Comparison of ENCODE assay signal across 16 cellular contexts in the genomic region with DNA sequence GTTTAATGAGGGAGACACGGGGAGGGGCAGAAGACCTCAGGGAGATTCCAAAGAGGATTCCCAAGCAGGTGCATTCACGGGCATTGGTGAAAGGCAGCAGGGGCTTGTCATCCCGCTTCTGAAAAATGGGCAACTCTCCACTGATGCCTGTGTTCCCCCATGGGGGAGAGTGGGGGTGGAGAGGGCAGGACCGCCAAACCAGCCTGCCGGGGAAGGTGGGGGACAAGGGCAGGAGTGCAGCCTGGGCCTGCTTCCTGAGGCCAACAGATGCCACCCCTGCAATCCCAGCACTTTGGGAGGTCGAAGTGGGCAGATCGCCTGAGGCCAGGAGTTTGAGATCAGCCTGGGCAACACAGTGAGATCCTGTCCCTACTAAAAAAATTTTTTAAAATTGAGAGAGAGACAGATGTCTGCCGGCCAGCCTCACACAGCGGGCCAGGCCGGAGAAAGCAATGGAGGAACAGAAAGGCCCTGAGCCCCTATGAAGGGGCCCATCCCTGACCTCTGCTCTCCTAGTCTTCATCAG. TPM values are rescaled to one million over a fixed set of nuclear protein-coding genes. Genes with fewer than 3 reads are reported as not detected.
A peak's percentile ranks its signal among the peaks of the same experiment; 100 is the strongest.
DNase-seq lines count a peak whose midpoint lies in the region; ATAC-seq and TF ChIP-seq lines count a peak whose summit lies in the region.
"Had no signal": no experiment of that assay in that cellular context is flagged by ENCODE, and none has a peak within 500 bp of the region (broad histone marks: within the 10 kb centered on the region; RNA-seq: fewer than 3 reads in every experiment).

No MANE protein-coding gene starts in this region.

- DNase-seq in stimulated activated naive CD8-positive, alpha-beta T cell treated with anti-CD3 and anti-CD28 coated beads, Interleukin-15, amount 100 ng/mL, for 72 hours = no peak
- DNase-seq in stimulated activated naive CD8-positive, alpha-beta T cell treated with anti-CD3 and anti-CD28 coated beads, Interleukin-15, Interleukin-2, amounts not matched to agents 100 U/mL and 50 U/mL, for 24 hours = no peak
- peak; percentile 49 for DNase-seq in sciatic nerve (ENCODE audit: low spot score)
- DNase-seq in aorta = no peak
- DNase-seq in WERI-Rb-1 = no peak
- DNase-seq in SW 1271 (lab: John Stamatoyannopoulos, UW) = no peak
- no peak for DNase-seq in nephron progenitor cell
- DNase-seq: 8988T; CD8-positive, alpha-beta T cell; GM23248; KG1; NCI-H1417 treated with DMSO at 0.1 percent for 48 hours; NCI-H1930; NCI-H774 had no signal

- TF ChIP-seq POLR2A in gastroesophageal sphincter (IDR thresholded peaks at IDR 0.05) = no peak

- H3K27ac ChIP-seq in gastroesophageal sphincter (peak overlapping the region in 3 of 4 donors; percentile 76 to 83 (median 77)), aorta (ENCODE audit: low read depth in 1 of 2, low read length in 2 of 2) (peak overlapping the region; percentile 45 to 86), WERI-Rb-1 (no peak overlapping the region)
- H3K27ac ChIP-seq: BLaER1, GM23248 had no signal

- peak overlapping the region; percentile 13 to 54 for H3K4me3 Mint-ChIP-seq in stimulated activated naive CD8-positive, alpha-beta T cell treated with anti-CD3 and anti-CD28 coated beads, Interleukin-15, amount 100 ng/mL, for 72 hours
- H3K4me3 Mint-ChIP-seq in nephron progenitor cell = no peak overlapping the region
- H3K4me3 Mint-ChIP-seq: CD8-positive, alpha-beta T cell had no signal

- no peaks in the 10 kb centered on the region for H3K36me3 ChIP-seq in gastroesophageal sphincter
- no peaks in the 10 kb centered on the region for H3K36me3 ChIP-seq in aorta (ENCODE audit: control insufficient read depth in 1 of 2, insufficient read depth in 2 of 2, low read length in 1 of 2)
- no peaks in the 10 kb centered on the region for H3K36me3 ChIP-seq in WERI-Rb-1
- H3K36me3 ChIP-seq: BLaER1 had no signal

- peaks cover 64% of the 10 kb centered on the region for H3K4me1 Mint-ChIP-seq in stimulated activated naive CD8-positive, alpha-beta T cell treated with anti-CD3 and anti-CD28 coated beads, Interleukin-15, amount 100 ng/mL, for 72 hours
- no peaks in the 10 kb centered on the region for H3K4me1 Mint-ChIP-seq in nephron progenitor cell

- H3K27me3 Mint-ChIP-seq in stimulated activated naive CD8-positive, alpha-beta T cell treated with anti-CD3 and anti-CD28 coated beads, Interleukin-15, amount 100 ng/mL, for 72 hours = peaks cover 10% of the 10 kb centered on the region
- peaks cover 12% of the 10 kb centered on the region for H3K27me3 Mint-ChIP-seq in nephron progenitor cell (ENCODE audit: low read depth, poor library complexity)

- H3K9me3 ChIP-seq in gastroesophageal sphincter (no peaks in the 10 kb centered on the region), aorta (ENCODE audit: control insufficient read depth, low read length) (no peaks in the 10 kb centered on the region), WERI-Rb-1 (ENCODE audit: severe bottlenecking) (no peaks in the 10 kb centered on the region)
- H3K9me3 ChIP-seq: BLaER1 had no signal

- no peak for ATAC-seq in stimulated activated naive CD8-positive, alpha-beta T cell treated with anti-CD3 and anti-CD28 coated beads, Interleukin-15, amount 100 ng/mL, for 72 hours
- ATAC-seq in stimulated activated naive CD8-positive, alpha-beta T cell treated with anti-CD3 and anti-CD28 coated beads, Interleukin-15, Interleukin-2, amounts not matched to agents 100 U/mL and 50 U/mL, for 24 hours = no peak
- ATAC-seq in gastroesophageal sphincter (no peak), sciatic nerve (no peak), aorta (ENCODE audit: low FRiP score) (no peak)
- ATAC-seq: CD8-positive, alpha-beta T cell had no signal

- no peaks in the 10 kb centered on the region for H3K36me3 Mint-ChIP-seq in nephron progenitor cell (ENCODE audit: low read depth)
- H3K36me3 Mint-ChIP-seq: CD8-positive, alpha-beta T cell had no signal

- H3K4me1 ChIP-seq in gastroesophageal sphincter = peaks cover 0 to 33% (median 6%) of the 10 kb centered on the region in 3 donors
- H3K4me1 ChIP-seq in aorta (ENCODE audit: control insufficient read depth in 1 of 2, insufficient read depth in 2 of 2, low read length in 2 of 2) = no peaks in the 10 kb centered on the region

- intact Hi-C loops in sciatic nerve (cut with DNase I) (loop anchor here (5.0 kb wide), 1 partner anchor 960 kb away; no protein-coding TSS in a partner anchor), aorta (cut with DNase I) (loop anchor here in 1 of 2 donors (5.0 kb wide), 1 partner anchor 220 kb away; no protein-coding TSS in a partner anchor)

- H3K27ac Mint-ChIP-seq in stimulated activated naive CD8-positive, alpha-beta T cell treated with anti-CD3 and anti-CD28 coated beads, Interleukin-15, amount 100 ng/mL, for 72 hours = no peak overlapping the region
- no peak overlapping the region for H3K27ac Mint-ChIP-seq in nephron progenitor cell
- H3K27ac Mint-ChIP-seq: CD8-positive, alpha-beta T cell had no signal

- no peak for TF ChIP-seq CTCF in gastroesophageal sphincter (IDR thresholded peaks at IDR 0.05)
- TF ChIP-seq CTCF in WERI-Rb-1 (IDR thresholded peaks at IDR 0.05; ENCODE audit: low read depth, low read length) = no peak
- no peak for TF ChIP-seq CTCF in nephron progenitor cell (IDR thresholded peaks at IDR 0.05)

- H3K9me3 Mint-ChIP-seq in stimulated activated naive CD8-positive, alpha-beta T cell treated with anti-CD3 and anti-CD28 coated beads, Interleukin-15, amount 100 ng/mL, for 72 hours = no peaks in the 10 kb centered on the region
- no peaks in the 10 kb centered on the region for H3K9me3 Mint-ChIP-seq in nephron progenitor cell
- H3K9me3 Mint-ChIP-seq: CD8-positive, alpha-beta T cell had no signal

- TF ChIP-seq EP300 in gastroesophageal sphincter (IDR thresholded peaks at IDR 0.05) = no peak

- H3K27me3 ChIP-seq in gastroesophageal sphincter (no peaks in the 10 kb centered on the region), aorta (ENCODE audit: control insufficient read depth in 1 of 2, insufficient read depth in 2 of 2, low read length in 1 of 2) (no peaks in the 10 kb centered on the region), WERI-Rb-1 (ENCODE audit: insufficient read depth, low read depth, severe bottlenecking) (no peaks in the 10 kb centered on the region)
- H3K27me3 ChIP-seq: BLaER1 had no signal

- 92 to 100% methylated on average over 2 to 9 of the region's 10 CpGs for WGBS in gastroesophageal sphincter (ENCODE audit: low coverage in 1 of 2), 2 donors
- 93 to 95% methylated on average over 10 of the region's 10 CpGs for WGBS in aorta, 2 donors

- H3K4me3 ChIP-seq in gastroesophageal sphincter (no peak overlapping the region), aorta (ENCODE audit: low read length in 2 of 2) (no peak overlapping the region), WERI-Rb-1 (ENCODE audit: low read depth, low read length) (no peak overlapping the region)
- H3K4me3 ChIP-seq: BLaER1, GM23248 had no signal

RNA-seq across cellular contexts. Expression of a gene that starts 44.8 kb away (rescaled TPM):
- total RNA-seq in gastroesophageal sphincter (10 to 100 TPM; 85.0 to 99.5 (median 96.3) TPM), sciatic nerve (32.6 TPM), aorta (10 to 100 TPM; 42.5 to 44.7 TPM)
- polyA plus RNA-seq in aorta = 10 to 100 TPM; 40.0 to 53.3 TPM
